In genomic region chr12:9827209-9827888, GRCh38 we compare ENCODE assay signal across 30 cellular contexts. TPM values are rescaled to one million over a fixed set of nuclear protein-coding genes. Genes with fewer than 3 reads are reported as not detected.
"Had no signal": no experiment of that assay in that cellular context is flagged by ENCODE, and none has a peak within 500 bp of the region (broad histone marks: within the 10 kb centered on the region; RNA-seq: fewer than 3 reads in every experiment).

A gene with protein sequence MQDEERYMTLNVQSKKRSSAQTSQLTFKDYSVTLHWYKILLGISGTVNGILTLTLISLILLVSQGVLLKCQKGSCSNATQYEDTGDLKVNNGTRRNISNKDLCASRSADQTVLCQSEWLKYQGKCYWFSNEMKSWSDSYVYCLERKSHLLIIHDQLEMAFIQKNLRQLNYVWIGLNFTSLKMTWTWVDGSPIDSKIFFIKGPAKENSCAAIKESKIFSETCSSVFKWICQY (plus strand): TSS chr12:9827481. CDS start chr12:9827545, 64 bp downstream.

- FAIRE-seq: TTC549 had no signal

- H3K27me3 ChIP-seq: breast epithelium, esophagus muscularis mucosa, foreskin keratinocyte, heart left ventricle, left lung, ovary, right lobe of liver, thyroid gland, upper lobe of left lung had no signal

- ATAC-seq: foreskin keratinocyte; heart left ventricle; left lung; mucosa of descending colon; right lobe of liver; stimulated activated naive CD8-positive, alpha-beta T cell treated with anti-CD3 and anti-CD28 coated beads, Interleukin-15, Interleukin-2, amounts not matched to agents 100 U/mL and 50 U/mL, for 24 hours had no signal

- H3K4me1 ChIP-seq: breast epithelium, esophagus muscularis mucosa, foreskin keratinocyte, heart left ventricle, left lung, right lobe of liver, thyroid gland, upper lobe of left lung had no signal

- H3K27me3 Mint-ChIP-seq: progenitor cell of endocrine pancreas had no signal

- H3K4me3 Mint-ChIP-seq: activated naive CD4-positive, alpha-beta T cell treated with anti-CD3 and anti-CD28 coated beads for 36 hours; activated T-helper 1 cell treated with anti-CD3 and anti-CD28 coated beads, Interleukin-12 subunit alpha, Interleukin-12 subunit beta, Interleukin-2, Interleukin-4 antibody, amounts not matched to agents 30 ng/mL and 10 ng/mL and 1 ng/mL, durations not matched to agents 14 hours and 24 hours and 36 hours; dendritic cell treated with granulocyte-macrophage colony-stimulating factor and Interleukin-4, amounts not matched to agents 40 ng/mL and 50 ng/mL, for 4 days had no signal

- DNase-seq: activated CD4-positive, alpha-beta T cell treated with anti-CD3 and anti-CD28 coated beads for 4 hours; activated CD4-positive, alpha-beta T cell treated with anti-CD3 and anti-CD28 coated beads, Interleukin-2, amount 50 U/mL, for 4 hours; activated effector memory CD4-positive, alpha-beta T cell treated with anti-CD3 and anti-CD28 coated beads, Interleukin-2, amount 50 U/mL, for 16 hours; activated naive CD4-positive, alpha-beta T cell treated with anti-CD3 and anti-CD28 coated beads for 36 hours; activated T-cell treated with anti-CD3 and anti-CD28 coated beads for 4 hours; central memory CD4-positive, alpha-beta T cell; foreskin keratinocyte; heart left ventricle; hypothalamus; kidney glomerular epithelial cell; left lung; mesendoderm; mucosa of descending colon; ovary; right lobe of liver; stimulated activated CD4-positive, alpha-beta T cell treated with anti-CD3 and anti-CD28 coated beads, Interleukin-2, amount 100 ng/mL, for 48 hours; stimulated activated naive CD8-positive, alpha-beta T cell treated with anti-CD3 and anti-CD28 coated beads, Interleukin-15, Interleukin-2, amounts not matched to agents 100 U/mL and 50 U/mL, for 24 hours; thyroid gland; upper lobe of left lung had no signal

- H3K36me3 ChIP-seq: breast epithelium, esophagus muscularis mucosa, heart left ventricle, left lung, ovary, right lobe of liver, thyroid gland, upper lobe of left lung had no signal

- H3K27ac ChIP-seq: breast epithelium, esophagus muscularis mucosa, foreskin keratinocyte, heart left ventricle, left lung, ovary, right lobe of liver, thyroid gland, upper lobe of left lung, VCaP had no signal

- H3K27ac Mint-ChIP-seq: activated naive CD4-positive, alpha-beta T cell treated with anti-CD3 and anti-CD28 coated beads for 36 hours; activated T-helper 1 cell treated with anti-CD3 and anti-CD28 coated beads, Interleukin-12 subunit alpha, Interleukin-12 subunit beta, Interleukin-2, Interleukin-4 antibody, amounts not matched to agents 30 ng/mL and 10 ng/mL and 1 ng/mL, durations not matched to agents 14 hours and 24 hours and 36 hours; dendritic cell treated with granulocyte-macrophage colony-stimulating factor and Interleukin-4, amounts not matched to agents 40 ng/mL and 50 ng/mL, for 4 days; progenitor cell of endocrine pancreas had no signal

- H3K4me3 ChIP-seq: breast epithelium, esophagus muscularis mucosa, heart left ventricle, left lung, lung, mucosa of descending colon, ovary, right lobe of liver, thyroid gland, upper lobe of left lung had no signal

- H3K9me3 ChIP-seq: breast epithelium, esophagus muscularis mucosa, left lung, mucosa of descending colon, ovary, right lobe of liver, thyroid gland, upper lobe of left lung had no signal

- H3K9me3 Mint-ChIP-seq: activated naive CD4-positive, alpha-beta T cell treated with anti-CD3 and anti-CD28 coated beads for 36 hours; dendritic cell treated with granulocyte-macrophage colony-stimulating factor and Interleukin-4, amounts not matched to agents 40 ng/mL and 50 ng/mL, for 4 days had no signal

RNA-seq across cellular contexts. Expression of the gene that starts here (rescaled TPM):
- total RNA-seq: activated naive CD4-positive, alpha-beta T cell treated with anti-CD3 and anti-CD28 coated beads for 36 hours; activated T-helper 1 cell treated with anti-CD3 and anti-CD28 coated beads, Interleukin-12 subunit alpha, Interleukin-12 subunit beta, Interleukin-2, Interleukin-4 antibody, amounts not matched to agents 30 ng/mL and 10 ng/mL and 1 ng/mL, durations not matched to agents 14 hours and 24 hours and 36 hours; myocyte; progenitor cell of endocrine pancreas; skeletal muscle tissue had no signal
- polyA plus RNA-seq: neural cell had no signal
